ENCODE assay signal across 10 cellular contexts in genomic region chr4:141643557-141643956, GRCh38. TPM values are rescaled to one million over a fixed set of nuclear protein-coding genes. Genes with fewer than 3 reads are reported as not detected.
DNase-seq lines count a peak whose midpoint lies in the region; ATAC-seq and TF ChIP-seq lines count a peak whose summit lies in the region.
"Had no signal": no experiment of that assay in that cellular context is flagged by ENCODE, and none has a peak within 500 bp of the region (broad histone marks: within the 10 kb centered on the region; RNA-seq: fewer than 3 reads in every experiment).

No MANE protein-coding gene starts in this region.

- H3K9me3 ChIP-seq in A673 (ENCODE audit: low read depth, low read length, poor library complexity, severe bottlenecking): no peaks in the 10 kb centered on the region
- no peaks in the 10 kb centered on the region for H3K9me3 ChIP-seq in neuronal stem cell (replicated peaks in 1 of 2; ENCODE audit: control insufficient read depth in 2 of 2, insufficient read depth in 1 of 2, low read depth in 1 of 2, low read length in 2 of 2)
- H3K9me3 ChIP-seq: right lobe of liver had no signal

- no peak overlapping the region for H2BK15ac ChIP-seq in neuronal stem cell (ENCODE audit: low read length)

- CTCF ChIA-PET in A673 (lab: Charles Lee): no interaction called here

- H4K8ac ChIP-seq in neuronal stem cell (ENCODE audit: low read depth, low read length): no peak overlapping the region

- H3K18ac ChIP-seq in neuronal stem cell (ENCODE audit: low read length): no peak overlapping the region

- DNase-seq in CD1c-positive myeloid dendritic cell (ENCODE audit: extremely low spot score) (peak; percentile 46), fibroblast of gingiva (ENCODE audit: low read depth) (peak; percentile 15), HuH-7 (ENCODE audit: low spot score) (no peak), A673 (ENCODE audit: low spot score) (no peak), neuronal stem cell (ENCODE audit: low spot score) (no peak)
- no peak for DNase-seq in stimulated activated CD4-positive, alpha-beta T cell treated with anti-CD3 and anti-CD28 coated beads, Interleukin-1b, Interleukin-23, amount 100 ng/mL, for 48 hours
- DNase-seq: NCI-H526 treated with DMSO at 0.1 percent for 48 hours, right lobe of liver had no signal

- no peak overlapping the region for H2AK5ac ChIP-seq in neuronal stem cell (ENCODE audit: low read depth, low read length)

- no peak overlapping the region for H3K27ac ChIP-seq in A673 (ENCODE audit: low read depth, low read length, poor library complexity, severe bottlenecking)
- no peak overlapping the region for H3K27ac ChIP-seq in neuronal stem cell (replicated peaks; ENCODE audit: low read length)
- H3K27ac ChIP-seq: right lobe of liver had no signal

- no peak overlapping the region for H2BK120ac ChIP-seq in neuronal stem cell (ENCODE audit: low read depth, low read length)

- H3K4me1 ChIP-seq in A673 (ENCODE audit: insufficient read depth, low read length, poor library complexity, severe bottlenecking) (no peaks in the 10 kb centered on the region), neuronal stem cell (ENCODE audit: control insufficient read depth in 2 of 2, insufficient read depth in 1 of 2, low read depth in 1 of 2, low read length in 2 of 2) (no peaks in the 10 kb centered on the region)
- H3K4me1 ChIP-seq: right lobe of liver had no signal

- BruUV-seq in A673 (replicated peaks; lab: Mats Ljungman, UMichigan): no TSS peak

- H3K9ac ChIP-seq in neuronal stem cell (ENCODE audit: low read depth, low read length, poor library complexity): no peak overlapping the region

- TF ChIP-seq CTCF in A673 (conservative IDR thresholded peaks at IDR 0.05; ENCODE audit: low read depth, low read length): no peak

- POLR2A ChIA-PET in A673 (lab: Charles Lee; ENCODE audit: low non-redundant PET): no interaction called here

- H4K91ac ChIP-seq in neuronal stem cell (ENCODE audit: low read depth, low read length, poor library complexity): no peak overlapping the region

- H3K4ac ChIP-seq in neuronal stem cell (ENCODE audit: low read length): no peak overlapping the region

- H3K4me3 ChIP-seq in A673 (ENCODE audit: low read depth, low read length, poor library complexity, severe bottlenecking) (no peak overlapping the region), neuronal stem cell (ENCODE audit: low read length in 2 of 2) (no peak overlapping the region)
- H3K4me3 ChIP-seq: right lobe of liver had no signal

- no peak overlapping the region for H3K23ac ChIP-seq in neuronal stem cell (ENCODE audit: low read depth, low read length, poor library complexity)

- ATAC-seq in GM21367 (IDR thresholded peaks at IDR 0.05; ENCODE audit: unreplicated experiment) (peak; percentile 39), HG03520 (IDR thresholded peaks at IDR 0.05; ENCODE audit: unreplicated experiment) (peak; percentile 63)

- H3K27me3 ChIP-seq in A673 (replicated peaks; ENCODE audit: insufficient read depth, low read depth, low read length, poor library complexity) (no peaks in the 10 kb centered on the region), neuronal stem cell (ENCODE audit: control insufficient read depth in 3 of 3, insufficient read depth in 3 of 3, low read depth in 1 of 3, low read length in 3 of 3) (no peaks in the 10 kb centered on the region)
- H3K27me3 ChIP-seq: right lobe of liver had no signal

- no peak overlapping the region for H2AFZ ChIP-seq in neuronal stem cell (ENCODE audit: low read length)

- intact Hi-C loops in A673 (cut with micrococcal nuclease; ENCODE audit: unreplicated experiment): no loop called here

- H3K14ac ChIP-seq in neuronal stem cell (ENCODE audit: low read length): no peak overlapping the region

- no peak overlapping the region for H2BK12ac ChIP-seq in neuronal stem cell (ENCODE audit: low read length)

- WGBS in neuronal stem cell (ENCODE audit: extremely low coverage in 2 of 2, insufficient read length in 2 of 2, insufficient replicate concordance in 1 of 2), 2 donors: no CpG with 5 or more reads among the region's 1 CpG

- no peaks in the 10 kb centered on the region for H3K79me1 ChIP-seq in neuronal stem cell (ENCODE audit: low read depth, low read length)

- H3K36me3 ChIP-seq in A673 (ENCODE audit: insufficient read depth, low read length, poor library complexity, severe bottlenecking) (no peaks in the 10 kb centered on the region), neuronal stem cell (replicated peaks in 1 of 2; ENCODE audit: control insufficient read depth in 2 of 2, insufficient read depth in 2 of 2, low read length in 2 of 2) (no peaks in the 10 kb centered on the region)
- H3K36me3 ChIP-seq: right lobe of liver had no signal

- no peak overlapping the region for H2BK5ac ChIP-seq in neuronal stem cell (ENCODE audit: low read length)

- H3K4me2 ChIP-seq in neuronal stem cell (ENCODE audit: insufficient read depth, low read length, poor library complexity, severe bottlenecking): no peak overlapping the region

RNA-seq across cellular contexts. Expression of gene IL15, which starts 7.2 kb away (rescaled TPM):
- 0.21 and 0.37 TPM in 2 replicates for total RNA-seq in A673 (2021)
- polyA plus RNA-seq in neuronal stem cell (2013, experiment 1 of 2): 0.07 TPM
- polyA plus RNA-seq in neuronal stem cell (2013, experiment 2 of 2): 0.06 TPM

Comparison
In these comparisons a context has a peak if more than half of its experiments do, and no peak if none do; other contexts are left out.
1. DNase-seq: peak in CD1c-positive myeloid dendritic cell (single experiment) and fibroblast of gingiva (single experiment); none in HuH-7 (single experiment), stimulated activated CD4-positive, alpha-beta T cell treated with anti-CD3 and anti-CD28 coated beads, Interleukin-1b, Interleukin-23, amount 100 ng/mL, for 48 hours (single experiment), A673 (single experiment) and neuronal stem cell (single experiment).